Comparison of ENCODE assay signal across 10 cellular contexts in genomic region chr5:3325206-3325605, GRCh38.
A peak's percentile ranks its signal among the peaks of the same experiment; 100 is the strongest.
DNase-seq lines count a peak whose midpoint lies in the region; TF ChIP-seq lines count a peak whose summit lies in the region.
"Had no signal": no experiment of that assay in that cellular context is flagged by ENCODE, and none has a peak within 500 bp of the region (broad histone marks: within the 10 kb centered on the region; RNA-seq: fewer than 3 reads in every experiment).

No MANE protein-coding gene starts in this region.

- H4K8ac ChIP-seq in neuronal stem cell (ENCODE audit: low read depth, low read length) (no peak overlapping the region), H9 (replicated peaks; ENCODE audit: insufficient read length, low read depth, low read length) (no peak overlapping the region)

- H4K91ac ChIP-seq in neuronal stem cell (ENCODE audit: low read depth, low read length, poor library complexity): no peak overlapping the region
- H4K91ac ChIP-seq in H9 (ENCODE audit: insufficient read length, low read depth, low read length): no peak overlapping the region

- no peaks in the 10 kb centered on the region; a peak in 1 of 5 replicates for H3K9me3 Mint-ChIP-seq in H9

- no peaks in the 10 kb centered on the region; a peak in 1 of 7 replicates for H3K36me3 Mint-ChIP-seq in H9 (ENCODE audit: insufficient read depth in 1 of 3, low read depth in 3 of 3)
- H3K36me3 Mint-ChIP-seq: CD4-positive, CD25-positive, alpha-beta regulatory T cell had no signal

- no peak overlapping the region for H2BK5ac ChIP-seq in neuronal stem cell (ENCODE audit: low read length)
- no peak overlapping the region for H2BK5ac ChIP-seq in H9 (ENCODE audit: insufficient read length, low read length)

- no peak overlapping the region for H3K18ac ChIP-seq in neuronal stem cell (ENCODE audit: low read length)
- H3K18ac ChIP-seq in H9 (ENCODE audit: insufficient read length, low read depth, low read length): no peak overlapping the region

- no peaks in the 10 kb centered on the region for H4K20me1 ChIP-seq in mammary epithelial cell (ENCODE audit: insufficient read depth, low read length)
- H4K20me1 ChIP-seq in H9 (ENCODE audit: control insufficient read depth, insufficient read depth, insufficient read length): no peaks in the 10 kb centered on the region

- H3K27ac ChIP-seq in mammary epithelial cell (ENCODE audit: insufficient read depth, low read depth, low read length): no peak overlapping the region
- H3K27ac ChIP-seq in neuronal stem cell (replicated peaks; ENCODE audit: low read length): no peak overlapping the region
- no peak overlapping the region for H3K27ac ChIP-seq in H9 (ENCODE audit: insufficient read length, low read depth, low read length)

- in situ Hi-C loops in mammary epithelial cell (cut with MboI; ENCODE audit: low sequenced_read_pairs in 2 of 2): no loop called here

- CTCF ChIA-PET in mammary epithelial cell (lab: Charles Lee; ENCODE audit: low non-redundant PET): no interaction called here

- H2BK12ac ChIP-seq in neuronal stem cell (ENCODE audit: low read length): no peak overlapping the region
- H2BK12ac ChIP-seq in H9 (ENCODE audit: insufficient read length, low read depth, low read length): no peak overlapping the region

- no peaks in the 10 kb centered on the region for H3K27me3 ChIP-seq in mammary epithelial cell (ENCODE audit: insufficient read depth, low read length)
- H3K27me3 ChIP-seq in neuronal stem cell (ENCODE audit: control insufficient read depth in 3 of 3, insufficient read depth in 3 of 3, low read depth in 1 of 3, low read length in 3 of 3): peaks cover 0 to 7% (median 0%) of the 10 kb centered on the region in 3 experiments
- H3K27me3 ChIP-seq in H9 (ENCODE audit: insufficient read depth, low read length): no peaks in the 10 kb centered on the region

- H2BK120ac ChIP-seq in neuronal stem cell (ENCODE audit: low read depth, low read length) (no peak overlapping the region), H9 (ENCODE audit: low read depth, low read length, poor library complexity, severe bottlenecking) (no peak overlapping the region)

- no TSS peak for BruUV-seq in mammary epithelial cell (replicated peaks; lab: Mats Ljungman, UMichigan)

- no peaks in the 10 kb centered on the region for H3K9me3 ChIP-seq in mammary epithelial cell (replicated peaks; ENCODE audit: insufficient read depth, low read length)
- H3K9me3 ChIP-seq in neuronal stem cell (replicated peaks in 1 of 2; ENCODE audit: control insufficient read depth in 2 of 2, insufficient read depth in 1 of 2, low read depth in 1 of 2, low read length in 2 of 2): peaks cover 0 to 8% of the 10 kb centered on the region in 2 donors
- no peaks in the 10 kb centered on the region for H3K9me3 ChIP-seq in H9 (ENCODE audit: control insufficient read depth, low read depth, low read length)

- H3K4me1 ChIP-seq in mammary epithelial cell (ENCODE audit: insufficient read depth, low read length): peaks cover 3% of the 10 kb centered on the region
- H3K4me1 ChIP-seq in neuronal stem cell (ENCODE audit: control insufficient read depth in 2 of 2, insufficient read depth in 1 of 2, low read depth in 1 of 2, low read length in 2 of 2): no peaks in the 10 kb centered on the region
- peaks cover 3% of the 10 kb centered on the region; the same call in 1 of the 2 replicates for H3K4me1 ChIP-seq in H9 (ENCODE audit: insufficient read depth, low read length)

- peaks cover 2% of the 10 kb centered on the region; the same call in 1 of the 2 replicates for H3K27me3 Mint-ChIP-seq in H9 (ENCODE audit: low read depth)
- H3K27me3 Mint-ChIP-seq: CD4-positive, CD25-positive, alpha-beta regulatory T cell; dendritic cell treated with granulocyte-macrophage colony-stimulating factor and Interleukin-4, amounts not matched to agents 40 ng/mL and 50 ng/mL, for 4 days had no signal

- no peaks in the 10 kb centered on the region for H3K23me2 ChIP-seq in H9 (ENCODE audit: insufficient read length, low read depth, low read length, poor library complexity, severe bottlenecking)

- H3K23ac ChIP-seq in neuronal stem cell (ENCODE audit: low read depth, low read length, poor library complexity) (peak overlapping the region; percentile 69), H9 (ENCODE audit: insufficient read length, low read depth, low read length) (no peak overlapping the region)

- H3K27ac Mint-ChIP-seq in H9: peak overlapping the region in 1 of 3 experiments; percentile 12; a peak in 1 of 7 replicates
- H3K27ac Mint-ChIP-seq: CD4-positive, CD25-positive, alpha-beta regulatory T cell; dendritic cell treated with granulocyte-macrophage colony-stimulating factor and Interleukin-4, amounts not matched to agents 40 ng/mL and 50 ng/mL, for 4 days had no signal

- dilution Hi-C loops in mammary epithelial cell (cut with HindIII; ENCODE audit: low sequenced_read_pairs): no loop called here

- intact Hi-C loops in mammary epithelial cell (cut with micrococcal nuclease): no loop called here

- no peak for TF ChIP-seq CTCF in mammary epithelial cell (conservative IDR thresholded peaks at IDR 0.05 in 1 of 2, IDR thresholded peaks at IDR 0.05 in 1 of 2; ENCODE audit: extremely low read depth in 1 of 2, insufficient read depth in 1 of 2, low read depth in 1 of 2, low read length in 2 of 2)
- no peak for TF ChIP-seq CTCF in H9 (conservative IDR thresholded peaks at IDR 0.05)

- no peak overlapping the region for H3K4me3 Mint-ChIP-seq in H9
- H3K4me3 Mint-ChIP-seq: CD4-positive, CD25-positive, alpha-beta regulatory T cell; dendritic cell treated with granulocyte-macrophage colony-stimulating factor and Interleukin-4, amounts not matched to agents 40 ng/mL and 50 ng/mL, for 4 days had no signal

- H3K4me3 ChIP-seq in mammary epithelial cell (replicated peaks in 1 of 3; ENCODE audit: insufficient read depth in 1 of 3, low read depth in 2 of 3, low read length in 3 of 3) (no peak overlapping the region), neuronal stem cell (ENCODE audit: low read length in 2 of 2) (no peak overlapping the region)

- H4K5ac ChIP-seq in H9 (ENCODE audit: insufficient read length, low read depth, low read length): no peak overlapping the region

- H3K14ac ChIP-seq in neuronal stem cell (ENCODE audit: low read length) (no peak overlapping the region), H9 (ENCODE audit: insufficient read depth, low read length) (no peak overlapping the region)

- WGBS in mammary epithelial cell (ENCODE audit: low coverage, missing lambda C conversion rate): 54% methylated on average over 20 of the region's 20 CpGs
- no CpG with 5 or more reads among the region's 20 CpGs for WGBS in neuronal stem cell (ENCODE audit: extremely low coverage in 2 of 2, insufficient read length in 2 of 2, insufficient replicate concordance in 1 of 2), 2 donors
- no CpG with 5 or more reads among the region's 20 CpGs for WGBS in H9 (ENCODE audit: extremely low coverage, insufficient read length, low lambda C conversion rate)

- H2BK15ac ChIP-seq in neuronal stem cell (ENCODE audit: low read length): no peak overlapping the region
- H2BK15ac ChIP-seq in H9 (ENCODE audit: low read depth, low read length): no peak overlapping the region

- H3K9ac ChIP-seq in mammary epithelial cell (ENCODE audit: insufficient read depth, low read length): no peak overlapping the region
- no peak overlapping the region for H3K9ac ChIP-seq in neuronal stem cell (ENCODE audit: low read depth, low read length, poor library complexity)
- H3K9ac ChIP-seq in H9 (ENCODE audit: extremely low read depth, insufficient read length, low read length): no peak overlapping the region

- no peaks in the 10 kb centered on the region for H3K79me2 ChIP-seq in mammary epithelial cell (ENCODE audit: insufficient read depth, low read length)
- no peaks in the 10 kb centered on the region for H3K79me2 ChIP-seq in H9 (ENCODE audit: insufficient read depth, low read length)

- H3K4me1 Mint-ChIP-seq in H9: peaks cover 0 to 8% of the 10 kb centered on the region in 2 experiments; a peak in 2 of 4 replicates
- H3K4me1 Mint-ChIP-seq: CD4-positive, CD25-positive, alpha-beta regulatory T cell had no signal

- H2AFZ ChIP-seq in mammary epithelial cell (ENCODE audit: low read depth, low read length): no peak overlapping the region
- H2AFZ ChIP-seq in neuronal stem cell (ENCODE audit: low read length): no peak overlapping the region
- H2AFZ ChIP-seq in H9 (ENCODE audit: low read length): no peak overlapping the region

- H3K4ac ChIP-seq in neuronal stem cell (ENCODE audit: low read length): no peak overlapping the region
- H3K4ac ChIP-seq in H9 (ENCODE audit: low read depth, low read length): no peak overlapping the region

- no peak overlapping the region for H3K4me2 ChIP-seq in mammary epithelial cell (ENCODE audit: insufficient read depth, low read depth, low read length)
- no peak overlapping the region for H3K4me2 ChIP-seq in neuronal stem cell (ENCODE audit: insufficient read depth, low read length, poor library complexity, severe bottlenecking)
- no peak overlapping the region for H3K4me2 ChIP-seq in H9 (ENCODE audit: insufficient read depth, insufficient read length, low read length)

- DNase-seq in Daoy (ENCODE audit: low read depth) (peak; percentile 85), NCI-H1436 (lab: John Stamatoyannopoulos, UW) (peak; percentile 44), mammary epithelial cell (peak; percentile 59), neuronal stem cell (ENCODE audit: low spot score) (no peak), H9 (no peak), EL (no peak), OCI-M2 (lab: John Stamatoyannopoulos, UW; ENCODE audit: unreplicated experiment) (no peak)
- DNase-seq in activated CD4-positive, alpha-beta T cell treated with anti-CD3 and anti-CD28 coated beads, Interleukin-2, amount 50 U/mL, for 48 hours: no peak

- no peak overlapping the region for H3K56ac ChIP-seq in H9 (ENCODE audit: insufficient read length, low read depth, low read length)

- H2BK20ac ChIP-seq in H9 (ENCODE audit: low read depth, low read length, poor library complexity, severe bottlenecking): no peak overlapping the region

- H3K36me3 ChIP-seq in mammary epithelial cell (ENCODE audit: insufficient read depth, low read length) (no peaks in the 10 kb centered on the region), neuronal stem cell (replicated peaks in 1 of 2; ENCODE audit: control insufficient read depth in 2 of 2, insufficient read depth in 2 of 2, low read length in 2 of 2) (peaks cover 0 to 2% of the 10 kb centered on the region in 2 donors)

- H3K79me1 ChIP-seq in neuronal stem cell (ENCODE audit: low read depth, low read length) (no peaks in the 10 kb centered on the region), H9 (ENCODE audit: insufficient read depth, low read depth, low read length, poor library complexity, severe bottlenecking) (no peaks in the 10 kb centered on the region)

- H2AK5ac ChIP-seq in neuronal stem cell (ENCODE audit: low read depth, low read length): no peak overlapping the region
- H2AK5ac ChIP-seq in H9 (ENCODE audit: insufficient read length, low read length): no peak overlapping the region

- no peak overlapping the region for H3T11ph ChIP-seq in H9 (ENCODE audit: low read length)

Comparison
In these comparisons a context has a peak if more than half of its experiments do, and no peak if none do; other contexts are left out.
1. DNase-seq: peak in Daoy (single experiment), NCI-H1436 (single experiment) and mammary epithelial cell (single experiment); none in neuronal stem cell (single experiment), H9 (single experiment), EL (single experiment), activated CD4-positive, alpha-beta T cell treated with anti-CD3 and anti-CD28 coated beads, Interleukin-2, amount 50 U/mL, for 48 hours (0 of 2) and OCI-M2 (single experiment).